1 cellular context compared by ENCODE assay signal in genomic region chr4:127783026-127783769, GRCh38.
A peak's percentile ranks its signal among the peaks of the same experiment; 100 is the strongest.
TF ChIP-seq lines count a peak whose summit lies in the region.

No MANE protein-coding gene starts in this region.

TF ChIP-seq in K562, 482 proteins besides CTCF, POLR2A, EP300 and RAD21 (continued from another document):
- TF ChIP-seq GTF2E2 (tag; IDR thresholded peaks at IDR 0.05) (no peak), EWSR1 (IDR thresholded peaks at IDR 0.05; ENCODE audit: borderline replicate concordance, low read depth, partially characterized antibody) (no peak), POLR2B (IDR thresholded peaks at IDR 0.05; ENCODE audit: low read depth, partially characterized antibody) (no peak), MYC (IDR thresholded peaks at IDR 0.05; ENCODE audit: low read depth, low read length) (0 out of 2 replicates have a peak, but pooled peaks have one; percentile 37), MYC (CRISPR knock-in tag; IDR thresholded peaks at IDR 0.05; ENCODE audit: borderline replicate concordance, low read depth) (no peak), E2F1 (CRISPR knock-in tag; IDR thresholded peaks at IDR 0.05) (0 out of 2 replicates have a peak, but pooled peaks have one; percentile 50), NR4A1 (CRISPR knock-in tag; IDR thresholded peaks at IDR 0.05) (no peak), NR4A1 (tag; IDR thresholded peaks at IDR 0.05) (no peak), MXD1 (CRISPR knock-in tag; IDR thresholded peaks at IDR 0.05; ENCODE audit: borderline replicate concordance, poor library complexity, severe bottlenecking) (no peak), CREM (IDR thresholded peaks at IDR 0.05; ENCODE audit: low read depth) (peak; percentile 68), NFIC (IDR thresholded peaks at IDR 0.05) (peak; percentile 38), CBFA2T3 (IDR thresholded peaks at IDR 0.05) (0 out of 2 replicates have a peak, but pooled peaks have one; percentile 9), CBX3 (IDR thresholded peaks at IDR 0.05; ENCODE audit: borderline replicate concordance in 1 of 2, low read length in 2 of 2) (peak in 1 of 2 experiments; percentile 32; a peak in 1 of 3 replicates), CBX8 (IDR thresholded peaks at IDR 0.05; ENCODE audit: borderline replicate concordance, extremely low read depth, low read depth, low read length, poor library complexity, severe bottlenecking) (no peak), CXXC5 (CRISPR knock-in tag; IDR thresholded peaks at IDR 0.05) (0 out of 2 replicates have a peak, but pooled peaks have one; percentile 53), ATF1 (CRISPR knock-in tag; IDR thresholded peaks at IDR 0.05) (no peak), ATF1 (tag; IDR thresholded peaks at IDR 0.05) (peak; percentile 76)
TF ChIP-seq in K562: peak in this region for 32.
